In the genomic region with DNA sequence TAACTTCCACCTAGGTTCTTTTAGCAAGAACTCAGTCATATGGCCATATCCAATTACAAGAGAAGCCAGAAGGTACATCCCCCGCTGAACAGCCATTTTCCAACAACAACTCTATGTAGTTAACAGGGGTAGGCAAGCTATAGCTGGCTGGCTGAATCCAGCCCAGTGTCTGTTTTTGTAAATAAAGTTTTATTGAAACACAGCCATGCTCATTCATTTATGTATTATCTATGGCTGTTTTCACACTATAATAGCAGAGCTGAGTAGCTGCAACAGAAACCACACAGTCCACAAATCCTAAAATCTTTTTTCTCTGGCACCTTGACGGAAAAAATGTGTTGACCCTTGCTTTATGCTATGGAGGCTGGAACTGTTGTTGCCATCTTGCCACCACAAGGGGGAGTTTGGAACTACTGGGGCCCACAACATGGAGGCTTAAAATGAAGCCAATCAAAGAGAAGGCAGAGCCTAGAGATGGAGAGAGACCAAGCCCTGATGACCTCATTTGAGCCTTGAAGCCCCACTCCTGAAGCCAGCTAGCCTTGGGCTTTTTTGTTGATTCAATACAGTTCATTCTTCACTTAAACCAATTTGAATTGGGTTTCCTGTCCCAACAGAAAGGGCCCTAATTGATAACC, we compare ENCODE assay signal across 9 cellular contexts. TPM values are rescaled to one million over a fixed set of nuclear protein-coding genes. Genes with fewer than 3 reads are reported as not detected.
A peak's percentile ranks its signal among the peaks of the same experiment; 100 is the strongest.
DNase-seq lines count a peak whose midpoint lies in the region; ATAC-seq and TF ChIP-seq lines count a peak whose summit lies in the region.
"Had no signal": no experiment of that assay in that cellular context is flagged by ENCODE, and none has a peak within 500 bp of the region (broad histone marks: within the 10 kb centered on the region; RNA-seq: fewer than 3 reads in every experiment).

No MANE protein-coding gene starts in this region.

- H3K36me3 ChIP-seq in OCI-LY1 (ENCODE audit: insufficient read depth, low read length) = no peaks in the 10 kb centered on the region

- H2AFZ ChIP-seq in OCI-LY1 (ENCODE audit: low read length) = peak overlapping the region; percentile 13; the same call in 1 of the 2 replicates

- H3K36me3 Mint-ChIP-seq in natural killer cell treated with Interleukin-12 subunit alpha and Interleukin-12 subunit beta and Interleukin-15 and Interleukin-18, amount 100 ng/mL, for 72 hours = no peaks in the 10 kb centered on the region
- H3K36me3 Mint-ChIP-seq: CD8-positive, alpha-beta memory T cell had no signal

- no peaks in the 10 kb centered on the region for H3K27me3 ChIP-seq in OCI-LY1 (ENCODE audit: insufficient read depth, low read length)

- peak overlapping the region in 1 of 2 donors; percentile 12 for H3K27ac Mint-ChIP-seq in natural killer cell treated with Interleukin-12 subunit alpha and Interleukin-12 subunit beta and Interleukin-15 and Interleukin-18, amount 100 ng/mL, for 72 hours
- H3K27ac Mint-ChIP-seq: CD8-positive, alpha-beta memory T cell had no signal

- H3K4me1 Mint-ChIP-seq in natural killer cell treated with Interleukin-12 subunit alpha and Interleukin-12 subunit beta and Interleukin-15 and Interleukin-18, amount 100 ng/mL, for 72 hours (ENCODE audit: low read depth in 2 of 2) = peaks cover 0 to 7% of the 10 kb centered on the region in 2 donors

- no peaks in the 10 kb centered on the region for H3K9me3 Mint-ChIP-seq in natural killer cell treated with Interleukin-12 subunit alpha and Interleukin-12 subunit beta and Interleukin-15 and Interleukin-18, amount 100 ng/mL, for 72 hours
- H3K9me3 Mint-ChIP-seq: CD8-positive, alpha-beta memory T cell had no signal

- peaks cover 0 to 8% of the 10 kb centered on the region in 2 donors for H3K27me3 Mint-ChIP-seq in natural killer cell treated with Interleukin-12 subunit alpha and Interleukin-12 subunit beta and Interleukin-15 and Interleukin-18, amount 100 ng/mL, for 72 hours
- H3K27me3 Mint-ChIP-seq: CD8-positive, alpha-beta memory T cell had no signal

- H3K4me3 ChIP-seq in OCI-LY1 (ENCODE audit: low read depth, low read length, poor library complexity, severe bottlenecking) = no peak overlapping the region
- no peak overlapping the region for H3K4me3 ChIP-seq in choroid plexus epithelial cell (ENCODE audit: low read depth, low read length)

- TF ChIP-seq CTCF in OCI-LY1 (IDR thresholded peaks at IDR 0.05; ENCODE audit: low read length) = peak; percentile 93
- TF ChIP-seq CTCF in choroid plexus epithelial cell (conservative IDR thresholded peaks at IDR 0.05; ENCODE audit: low read depth, low read length) = peak; percentile 78

- no peaks in the 10 kb centered on the region for H3F3A ChIP-seq in OCI-LY1 (ENCODE audit: insufficient read depth, low read length)

- no peak overlapping the region for H3K27ac ChIP-seq in OCI-LY1 (ENCODE audit: low read depth, low read length, poor library complexity, severe bottlenecking)

- no peaks in the 10 kb centered on the region for H3K9me3 ChIP-seq in OCI-LY1 (ENCODE audit: low read length)

- no peaks in the 10 kb centered on the region for H4K20me1 ChIP-seq in OCI-LY1 (ENCODE audit: insufficient read depth, low read length)

- no peak overlapping the region for H3K9ac ChIP-seq in OCI-LY1 (ENCODE audit: low read length)

- DNase-seq in NCI-H187 (lab: John Stamatoyannopoulos, UW) (peak; percentile 17 to 34), NCI-H187 treated with DMSO at 0.1 percent for 48 hours (lab: John Stamatoyannopoulos, UW) (no peak), GM19240 (ENCODE audit: insufficient read length, low spot score) (peak; percentile 69), choroid plexus epithelial cell (ENCODE audit: low read depth) (peak; percentile 59), cerebellum (ENCODE audit: low spot score) (no peak)
- no peak for DNase-seq in natural killer cell treated with Interleukin-12 subunit alpha and Interleukin-12 subunit beta and Interleukin-15 and Interleukin-18, amount 100 ng/mL, for 72 hours (ENCODE audit: low spot score)

- H3K4me2 ChIP-seq in OCI-LY1 (ENCODE audit: low read length) = no peak overlapping the region

- no peaks in the 10 kb centered on the region for H3K79me2 ChIP-seq in OCI-LY1 (ENCODE audit: insufficient read depth, low read length)

- peak; percentile 71 for ATAC-seq in HG03095 (IDR thresholded peaks at IDR 0.05; ENCODE audit: unreplicated experiment)
- peak; percentile 76 to 82 for ATAC-seq in natural killer cell treated with Interleukin-12 subunit alpha and Interleukin-12 subunit beta and Interleukin-15 and Interleukin-18, amount 100 ng/mL, for 72 hours

- H3K4me3 Mint-ChIP-seq in natural killer cell treated with Interleukin-12 subunit alpha and Interleukin-12 subunit beta and Interleukin-15 and Interleukin-18, amount 100 ng/mL, for 72 hours = no peak overlapping the region
- H3K4me3 Mint-ChIP-seq: CD8-positive, alpha-beta memory T cell had no signal

- peaks cover 8% of the 10 kb centered on the region for H3K4me1 ChIP-seq in OCI-LY1 (ENCODE audit: insufficient read depth, low read length, severe bottlenecking)

- no peaks in the 10 kb centered on the region for H3K9me2 ChIP-seq in OCI-LY1 (ENCODE audit: low read depth, low read length)

RNA-seq across cellular contexts. Expression of a gene that starts 33.3 kb away (rescaled TPM):
- 10 to 100 TPM; 98.8 to 99.9 TPM for total RNA-seq in natural killer cell treated with Interleukin-12 subunit alpha and Interleukin-12 subunit beta and Interleukin-15 and Interleukin-18, amount 100 ng/mL, for 72 hours
- total RNA-seq in cerebellum = 61.5 TPM

RNA-seq across cellular contexts. Expression of a gene that starts 51.2 kb away (rescaled TPM):
- total RNA-seq in natural killer cell treated with Interleukin-12 subunit alpha and Interleukin-12 subunit beta and Interleukin-15 and Interleukin-18, amount 100 ng/mL, for 72 hours = 10 to 100 TPM; 44.0 to 81.5 TPM
- 124 TPM for total RNA-seq in cerebellum

Comparison
In these comparisons a context has a peak if more than half of its experiments do, and no peak if none do; other contexts are left out.
1. DNase-seq: peak in NCI-H187 (2 of 2), GM19240 (single experiment) and choroid plexus epithelial cell (single experiment); none in NCI-H187 treated with DMSO at 0.1 percent for 48 hours (single experiment), natural killer cell treated with Interleukin-12 subunit alpha and Interleukin-12 subunit beta and Interleukin-15 and Interleukin-18, amount 100 ng/mL, for 72 hours (single experiment) and cerebellum (single experiment).